26 cellular contexts compared by ENCODE assay signal in genomic region chr9:132990781-132991180, GRCh38. TPM values are rescaled to one million over a fixed set of nuclear protein-coding genes. Genes with fewer than 3 reads are reported as not detected.
DNase-seq lines count a peak whose midpoint lies in the region; ATAC-seq, FAIRE-seq and TF ChIP-seq lines count a peak whose summit lies in the region.
"Had no signal": no experiment of that assay in that cellular context is flagged by ENCODE, and none has a peak within 500 bp of the region (broad histone marks: within the 10 kb centered on the region; RNA-seq: fewer than 3 reads in every experiment).

No MANE protein-coding gene starts in this region.

- H4K20me1 ChIP-seq in DOHH2 (ENCODE audit: control insufficient read depth, insufficient read depth, low read depth, low read length) (no peaks in the 10 kb centered on the region), HepG2 (ENCODE audit: insufficient read depth, low read length) (no peaks in the 10 kb centered on the region; the same call in 1 of the 2 replicates)

- H3K4me2 ChIP-seq in DOHH2 (ENCODE audit: low read length) (peak overlapping the region; percentile 47), HepG2 (ENCODE audit: low read depth, low read length) (no peak overlapping the region)

- peaks cover 40% of the 10 kb centered on the region for H3K4me1 ChIP-seq in DOHH2 (ENCODE audit: control insufficient read depth, low read length)
- H3K4me1 ChIP-seq in HepG2 (ENCODE audit: insufficient read depth, low read length), result peaks cover 76% of the 10 kb centered on the region
- H3K4me1 ChIP-seq: BE2C, HAP-1 had no signal

- no peak for FAIRE-seq in HepG2 (lab: Jason Lieb, UNC)
- FAIRE-seq: D721Med had no signal

- H3K27ac ChIP-seq in DOHH2 (ENCODE audit: low read depth, low read length) (no peak overlapping the region), HepG2 (ENCODE audit: extremely low read length, insufficient read depth, low read length) (no peak overlapping the region)
- H3K27ac ChIP-seq: HL-60, SK-N-MC had no signal

- BruUV-seq in HepG2 (replicated peaks; lab: Mats Ljungman, UMichigan), result no TSS peak

- H3K27me3 ChIP-seq in DOHH2 (ENCODE audit: control insufficient read depth, low read length) (no peaks in the 10 kb centered on the region), HepG2 (ENCODE audit: control insufficient read depth in 1 of 2, insufficient read depth in 2 of 2, low read length in 2 of 2) (peaks cover 5 to 34% of the 10 kb centered on the region in 2 experiments; a peak in 4 of 5 replicates)
- H3K27me3 ChIP-seq: BE2C had no signal

- TF ChIP-seq EP300 in HepG2 (IDR thresholded peaks at IDR 0.05; ENCODE audit: low read depth in 2 of 2, low read length in 2 of 2) (no peak), HepG2 (CRISPR knock-in tag; IDR thresholded peaks at IDR 0.05; ENCODE audit: borderline replicate concordance) (no peak)

- H2AFZ ChIP-seq in HepG2 (ENCODE audit: low read length), result no peak overlapping the region

- DNase-seq in NCI-H146 (lab: John Stamatoyannopoulos, UW) (peak; percentile 33), NCI-H146 treated with DMSO at 0.1 percent for 48 hours (lab: John Stamatoyannopoulos, UW; ENCODE audit: unreplicated experiment) (no peak), NCI-H774 (lab: John Stamatoyannopoulos, UW) (peak; percentile 42), HepG2 (ENCODE audit: low spot score) (no peak), NCI-H1417 treated with DMSO at 0.1 percent for 48 hours (lab: John Stamatoyannopoulos, UW) (no peak), hypothalamus (lab: John Stamatoyannopoulos, UW) (no peak), kidney tubule cell (ENCODE audit: low spot score) (no peak)
- DNase-seq: BE2C; CD8-positive, alpha-beta memory T cell; GDM1; Kasumi-1; MM.1S; NCI-H1092 treated with DMSO at 0.1 percent for 48 hours; NCI-H187 treated with DMSO at 0.1 percent for 48 hours; NCI-H2171; NCI-H446; SHP77; T-helper 1 cell had no signal

- no peak overlapping the region for H3K9ac ChIP-seq in HepG2 (ENCODE audit: insufficient read depth, low read depth, low read length)

- H3K9me3 ChIP-seq in DOHH2 (ENCODE audit: control insufficient read depth, insufficient read depth, low read length), result no peaks in the 10 kb centered on the region
- no peaks in the 10 kb centered on the region for H3K9me3 ChIP-seq in HepG2 (ENCODE audit: low read length)
- H3K9me3 ChIP-seq: BE2C, HAP-1 had no signal

- 80% methylated on average over 4 of the region's 14 CpGs for WGBS in HepG2 (ENCODE audit: low lambda C conversion rate)

- POLR2A ChIA-PET in HepG2 (lab: Yijun Ruan, JAX), result no interaction called here

- in situ Hi-C loops in HepG2 (cut with HindIII; ENCODE audit: extremely low pct_ligation_motif_present, low pct_unique_long_range_greater_than_20kb), result no loop called here

- peaks cover 9% of the 10 kb centered on the region for H3K36me3 ChIP-seq in DOHH2 (ENCODE audit: control insufficient read depth, low read length)
- no peaks in the 10 kb centered on the region for H3K36me3 ChIP-seq in HepG2 (replicated peaks in 1 of 2; ENCODE audit: control insufficient read depth in 1 of 2, insufficient read depth in 2 of 2, low read length in 2 of 2)
- H3K36me3 ChIP-seq: BE2C, HAP-1 had no signal

- intact Hi-C loops in HepG2 (cut with micrococcal nuclease; ENCODE audit: unreplicated experiment), result loop anchor here (10.0 kb wide), 1 partner anchor 1454 kb away; no protein-coding TSS in a partner anchor

- no peak for TF ChIP-seq RAD21 in HepG2 (CRISPR knock-in tag; IDR thresholded peaks at IDR 0.05)

- H3F3A ChIP-seq in DOHH2 (ENCODE audit: control insufficient read depth, insufficient read depth), result no peaks in the 10 kb centered on the region

- no peak for ATAC-seq in HepG2

- CTCF ChIA-PET in HepG2 (lab: Yijun Ruan, JAX; ENCODE audit: low intra/inter-chr PET ratio, low total read pairs), result no interaction called here

- no peaks in the 10 kb centered on the region for H3K9me2 ChIP-seq in DOHH2 (replicated peaks; ENCODE audit: control insufficient read depth, low read length)

- H3K79me2 ChIP-seq in DOHH2 (ENCODE audit: control insufficient read depth, low read length) (no peaks in the 10 kb centered on the region), HepG2 (ENCODE audit: insufficient read depth, low read length) (no peaks in the 10 kb centered on the region)

- TF ChIP-seq POLR2A in HepG2 (IDR thresholded peaks at IDR 0.05; ENCODE audit: insufficient read depth in 1 of 2, low read depth in 2 of 2, low read length in 2 of 2), result no peak

- H3K4me3 ChIP-seq in DOHH2 (ENCODE audit: low read length) (no peak overlapping the region), HepG2 (replicated peaks in 1 of 3; ENCODE audit: insufficient read depth in 1 of 3, low read depth in 2 of 3, low read length in 3 of 3) (no peak overlapping the region)
- H3K4me3 ChIP-seq: HAP-1, SK-N-MC had no signal

- TF ChIP-seq CTCF in DOHH2 (IDR thresholded peaks at IDR 0.05; ENCODE audit: low read depth, low read length, poor library complexity, severe bottlenecking), result no peak
- TF ChIP-seq CTCF in HepG2 (CRISPR knock-in tag; IDR thresholded peaks at IDR 0.05), result no peak

RNA-seq across cellular contexts. Expression of gene GFI1B, which starts 12.3 kb away (rescaled TPM):
- total RNA-seq in HepG2 (2016; rRNA removed; fragmentation: Illumina TruSeq; extraction: Trizol), result 0.51 TPM in 1 of 2 replicates, not detected in the other
- not detected in 2 replicates for total RNA-seq in HepG2 (2016; cell fraction: cytosol; rRNA removed; fragmentation: Illumina TruSeq; extraction: Trizol; ENCODE audit: low read depth)
- 0.24 and 0.56 TPM in 2 replicates for total RNA-seq in HepG2 (2016; cell fraction: insoluble cytoplasmic fraction; rRNA removed; fragmentation: Illumina TruSeq; extraction: Trizol)
- total RNA-seq in HepG2 (2016; cell fraction: membrane; rRNA removed; fragmentation: Illumina TruSeq; extraction: Trizol), result 0.15 and 0.52 TPM in 2 replicates
- 0.28 TPM in 1 of 2 replicates, not detected in the other for total RNA-seq in HepG2 (2016; cell fraction: nucleus; rRNA removed; fragmentation: Illumina TruSeq; extraction: Trizol)
- 0.15 and 0.26 TPM in 2 replicates for polyA plus RNA-seq in HepG2 (2011; rRNA removed)
- polyA plus RNA-seq in HepG2 (2011; cell fraction: cytosol; rRNA removed), result 0.15 and 0.18 TPM in 2 replicates
- 0.19 and 0.26 TPM in 2 replicates for polyA plus RNA-seq in HepG2 (2011; cell fraction: nucleus; rRNA removed)
- 0.19 and 0.80 TPM in 2 replicates for polyA plus RNA-seq in HepG2 (2012)
- polyA plus RNA-seq in HepG2 (2016; cell fraction: cytosol; fragmentation: Illumina TruSeq; extraction: Trizol; ENCODE audit: low read depth), result 0.09 and 0.19 TPM in 2 replicates
- polyA plus RNA-seq in HepG2 (2016; cell fraction: insoluble cytoplasmic fraction; fragmentation: Illumina TruSeq; extraction: Trizol; ENCODE audit: low read depth), result 0.21 and 0.30 TPM in 2 replicates
- 0.19 and 0.32 TPM in 2 replicates for polyA plus RNA-seq in HepG2 (2016; cell fraction: membrane; fragmentation: Illumina TruSeq; extraction: Trizol; ENCODE audit: low read depth)
- 0.49 TPM in 1 of 2 replicates, not detected in the other for polyA plus RNA-seq in HepG2 (2016; cell fraction: nucleus; fragmentation: Illumina TruSeq; extraction: Trizol; ENCODE audit: insufficient read depth, low read depth)
- polyA minus RNA-seq in HepG2 (2011; rRNA and poly(A)+ RNA removed; ENCODE audit: low replicate concordance), result 0.35 and 0.42 TPM in 2 replicates
- polyA minus RNA-seq in HepG2 (2011; cell fraction: cytosol; rRNA and poly(A)+ RNA removed), result not detected in 2 replicates
- polyA minus RNA-seq in HepG2 (2011; cell fraction: nucleus; rRNA and poly(A)+ RNA removed), result 0.13 TPM in 1 of 2 replicates, not detected in the other
- total RNA-seq: CD8-positive, alpha-beta memory T cell; Daoy; HT1080; IMR-90 had no signal
- polyA plus RNA-seq: CD8-positive, alpha-beta memory T cell had no signal

RNA-seq across cellular contexts. Expression of gene GTF3C5, which starts 40.0 kb away (rescaled TPM):
- 43.4 and 66.9 TPM in 2 replicates for total RNA-seq in HepG2 (2016; rRNA removed; fragmentation: Illumina TruSeq; extraction: Trizol)
- 11.7 and 12.3 TPM in 2 replicates for total RNA-seq in HepG2 (2016; cell fraction: cytosol; rRNA removed; fragmentation: Illumina TruSeq; extraction: Trizol; ENCODE audit: low read depth)
- 37.9 and 65.5 TPM in 2 replicates for total RNA-seq in HepG2 (2016; cell fraction: insoluble cytoplasmic fraction; rRNA removed; fragmentation: Illumina TruSeq; extraction: Trizol)
- total RNA-seq in HepG2 (2016; cell fraction: membrane; rRNA removed; fragmentation: Illumina TruSeq; extraction: Trizol), result 20.2 and 20.6 TPM in 2 replicates
- 76.0 and 76.7 TPM in 2 replicates for total RNA-seq in HepG2 (2016; cell fraction: nucleus; rRNA removed; fragmentation: Illumina TruSeq; extraction: Trizol)
- polyA plus RNA-seq in HepG2 (2011; rRNA removed), result 92.6 and 110 TPM in 2 replicates
- polyA plus RNA-seq in HepG2 (2011; cell fraction: cytosol; rRNA removed), result 46.1 and 57.8 TPM in 2 replicates
- polyA plus RNA-seq in HepG2 (2011; cell fraction: nucleus; rRNA removed), result 477 and 487 TPM in 2 replicates
- polyA plus RNA-seq in HepG2 (2012), result 45.0 and 56.0 TPM in 2 replicates
- 5.5 and 5.8 TPM in 2 replicates for polyA plus RNA-seq in HepG2 (2016; cell fraction: cytosol; fragmentation: Illumina TruSeq; extraction: Trizol; ENCODE audit: low read depth)
- 45.6 and 51.5 TPM in 2 replicates for polyA plus RNA-seq in HepG2 (2016; cell fraction: insoluble cytoplasmic fraction; fragmentation: Illumina TruSeq; extraction: Trizol; ENCODE audit: low read depth)
- 13.2 and 13.8 TPM in 2 replicates for polyA plus RNA-seq in HepG2 (2016; cell fraction: membrane; fragmentation: Illumina TruSeq; extraction: Trizol; ENCODE audit: low read depth)
- polyA plus RNA-seq in HepG2 (2016; cell fraction: nucleus; fragmentation: Illumina TruSeq; extraction: Trizol; ENCODE audit: insufficient read depth, low read depth), result 196 and 212 TPM in 2 replicates
- polyA minus RNA-seq in HepG2 (2011; rRNA and poly(A)+ RNA removed; ENCODE audit: low replicate concordance), result 27.9 and 79.3 TPM in 2 replicates
- 24.3 and 26.7 TPM in 2 replicates for polyA minus RNA-seq in HepG2 (2011; cell fraction: cytosol; rRNA and poly(A)+ RNA removed)
- polyA minus RNA-seq in HepG2 (2011; cell fraction: nucleus; rRNA and poly(A)+ RNA removed), result 98.5 and 99.1 TPM in 2 replicates

RNA-seq across cellular contexts. Expression of gene TSC1, which starts 46.4 kb away (rescaled TPM):
- 26.3 and 31.6 TPM in 2 replicates for total RNA-seq in HepG2 (2016; rRNA removed; fragmentation: Illumina TruSeq; extraction: Trizol)
- total RNA-seq in HepG2 (2016; cell fraction: cytosol; rRNA removed; fragmentation: Illumina TruSeq; extraction: Trizol; ENCODE audit: low read depth), result 18.0 and 21.2 TPM in 2 replicates
- total RNA-seq in HepG2 (2016; cell fraction: insoluble cytoplasmic fraction; rRNA removed; fragmentation: Illumina TruSeq; extraction: Trizol), result 24.1 and 31.9 TPM in 2 replicates
- 29.5 and 37.4 TPM in 2 replicates for total RNA-seq in HepG2 (2016; cell fraction: membrane; rRNA removed; fragmentation: Illumina TruSeq; extraction: Trizol)
- 49.4 and 54.4 TPM in 2 replicates for total RNA-seq in HepG2 (2016; cell fraction: nucleus; rRNA removed; fragmentation: Illumina TruSeq; extraction: Trizol)
- 58.0 and 66.1 TPM in 2 replicates for polyA plus RNA-seq in HepG2 (2011; rRNA removed)
- 25.6 and 30.5 TPM in 2 replicates for polyA plus RNA-seq in HepG2 (2011; cell fraction: cytosol; rRNA removed)
- polyA plus RNA-seq in HepG2 (2011; cell fraction: nucleus; rRNA removed), result 178 and 179 TPM in 2 replicates
- polyA plus RNA-seq in HepG2 (2012), result 26.8 and 27.3 TPM in 2 replicates
- polyA plus RNA-seq in HepG2 (2016; cell fraction: cytosol; fragmentation: Illumina TruSeq; extraction: Trizol; ENCODE audit: low read depth), result 9.8 and 11.1 TPM in 2 replicates
- 17.1 and 17.6 TPM in 2 replicates for polyA plus RNA-seq in HepG2 (2016; cell fraction: insoluble cytoplasmic fraction; fragmentation: Illumina TruSeq; extraction: Trizol; ENCODE audit: low read depth)
- polyA plus RNA-seq in HepG2 (2016; cell fraction: membrane; fragmentation: Illumina TruSeq; extraction: Trizol; ENCODE audit: low read depth), result 17.7 and 18.0 TPM in 2 replicates
- 64.5 and 67.0 TPM in 2 replicates for polyA plus RNA-seq in HepG2 (2016; cell fraction: nucleus; fragmentation: Illumina TruSeq; extraction: Trizol; ENCODE audit: insufficient read depth, low read depth)
- polyA minus RNA-seq in HepG2 (2011; rRNA and poly(A)+ RNA removed; ENCODE audit: low replicate concordance), result 139 and 153 TPM in 2 replicates
- polyA minus RNA-seq in HepG2 (2011; cell fraction: cytosol; rRNA and poly(A)+ RNA removed), result 26.9 and 27.7 TPM in 2 replicates
- 182 and 218 TPM in 2 replicates for polyA minus RNA-seq in HepG2 (2011; cell fraction: nucleus; rRNA and poly(A)+ RNA removed)

Comparison
In these comparisons a context has a peak if more than half of its experiments do, and no peak if none do; other contexts are left out.
1. DNase-seq: peak in NCI-H146 (single experiment) and NCI-H774 (single experiment); none in NCI-H146 treated with DMSO at 0.1 percent for 48 hours (single experiment), HepG2 (single experiment), NCI-H1417 treated with DMSO at 0.1 percent for 48 hours (single experiment), hypothalamus (0 of 51) and kidney tubule cell (single experiment).